Comparison of ENCODE assay signal across 28 cellular contexts in genomic region chr18:56541340-56541739, GRCh38.
"Had no signal": no experiment of that assay in that cellular context is flagged by ENCODE, and none has a peak within 500 bp of the region (broad histone marks: within the 10 kb centered on the region; RNA-seq: fewer than 3 reads in every experiment).

No MANE protein-coding gene starts in this region.

- H3K9me3 Mint-ChIP-seq: activated CD4-positive, alpha-beta T cell treated with anti-CD3 and anti-CD28 coated beads, Interleukin-2, amount 10 ng/mL, durations not matched to agents 24 days and 14 days; activated CD8-positive, alpha-beta T cell treated with anti-CD3 and anti-CD28 coated beads for 36 hours; activated T-cell treated with anti-CD3 and anti-CD28 coated beads, Interleukin-2, amount 50 U/mL, for 72 hours; activated T-helper 17 cell treated with anti-CD3 and anti-CD28 coated beads, Interleukin-2, amount 50 U/mL, for 72 hours; T-helper 1 cell treated with Interleukin-12 subunit alpha and Interleukin-12 subunit beta and Interleukin-4 antibody, amounts not matched to agents 30 μg/mL and 1 μg/mL, for 36 hours; T-helper 2 cell treated with Interferon-gamma antibody and Interleukin-4, amounts not matched to agents 5 μg/mL and 100 μg/mL, for 36 hours had no signal

- H3K4me1 Mint-ChIP-seq: activated CD4-positive, alpha-beta T cell treated with anti-CD3 and anti-CD28 coated beads, Interleukin-2, amount 10 ng/mL, durations not matched to agents 24 days and 14 days; activated naive CD8-positive, alpha-beta T cell treated with anti-CD3 and anti-CD28 coated beads for 36 hours; activated T-helper 17 cell treated with anti-CD3 and anti-CD28 coated beads, Interleukin-2, amount 50 U/mL, for 72 hours had no signal

- H3K9me3 ChIP-seq: SJSA1, SK-N-SH had no signal

- H3K27ac ChIP-seq: brain microvascular endothelial cell, PC-9, SJSA1 had no signal

- H3K27me3 Mint-ChIP-seq: activated CD8-positive, alpha-beta T cell treated with anti-CD3 and anti-CD28 coated beads for 36 hours; activated naive CD8-positive, alpha-beta T cell treated with anti-CD3 and anti-CD28 coated beads for 36 hours had no signal

- H3K4me3 ChIP-seq: PC-9, SJSA1 had no signal

- H3K27me3 ChIP-seq: brain microvascular endothelial cell, SJSA1 had no signal

- H3K9me2 ChIP-seq: SK-N-SH had no signal

- H3K36me3 Mint-ChIP-seq: activated naive CD8-positive, alpha-beta T cell treated with anti-CD3 and anti-CD28 coated beads for 36 hours had no signal

- H3K9ac ChIP-seq: SK-N-SH had no signal

- ATAC-seq: activated CD8-positive, alpha-beta T cell treated with anti-CD3 and anti-CD28 coated beads for 36 hours; activated T-cell treated with anti-CD3 and anti-CD28 coated beads, Interleukin-2, amount 50 U/mL, for 72 hours; activated T-helper 17 cell treated with anti-CD3 and anti-CD28 coated beads, Interleukin-2, amount 50 U/mL, for 72 hours had no signal

- H3K4me1 ChIP-seq: SJSA1 had no signal

- H3K4me3 Mint-ChIP-seq: activated CD4-positive, alpha-beta T cell treated with anti-CD3 and anti-CD28 coated beads, Interleukin-2, amount 10 ng/mL, durations not matched to agents 24 days and 14 days; activated CD8-positive, alpha-beta T cell treated with anti-CD3 and anti-CD28 coated beads for 36 hours; activated naive CD8-positive, alpha-beta T cell treated with anti-CD3 and anti-CD28 coated beads for 36 hours; activated T-cell treated with anti-CD3 and anti-CD28 coated beads, Interleukin-2, amount 50 U/mL, for 72 hours; activated T-helper 17 cell treated with anti-CD3 and anti-CD28 coated beads, Interleukin-2, amount 50 U/mL, for 72 hours; T-helper 1 cell treated with Interleukin-12 subunit alpha and Interleukin-12 subunit beta and Interleukin-4 antibody, amounts not matched to agents 30 μg/mL and 1 μg/mL, for 36 hours; T-helper 2 cell treated with Interferon-gamma antibody and Interleukin-4, amounts not matched to agents 5 μg/mL and 100 μg/mL, for 36 hours had no signal

- H3K4me2 ChIP-seq: PC-9, SK-N-SH had no signal

- H3K27ac Mint-ChIP-seq: activated CD4-positive, alpha-beta T cell treated with anti-CD3 and anti-CD28 coated beads, Interleukin-2, amount 10 ng/mL, durations not matched to agents 24 days and 14 days; activated CD8-positive, alpha-beta T cell treated with anti-CD3 and anti-CD28 coated beads for 36 hours; activated naive CD8-positive, alpha-beta T cell treated with anti-CD3 and anti-CD28 coated beads for 36 hours; activated T-cell treated with anti-CD3 and anti-CD28 coated beads, Interleukin-2, amount 50 U/mL, for 72 hours; activated T-helper 17 cell treated with anti-CD3 and anti-CD28 coated beads, Interleukin-2, amount 50 U/mL, for 72 hours; T-helper 1 cell treated with Interleukin-12 subunit alpha and Interleukin-12 subunit beta and Interleukin-4 antibody, amounts not matched to agents 30 μg/mL and 1 μg/mL, for 36 hours; T-helper 2 cell treated with Interferon-gamma antibody and Interleukin-4, amounts not matched to agents 5 μg/mL and 100 μg/mL, for 36 hours had no signal

- H2AFZ ChIP-seq: PC-9 had no signal

- H3K36me3 ChIP-seq: brain microvascular endothelial cell, SJSA1 had no signal

- DNase-seq: activated CD4-positive, alpha-beta T cell treated with anti-CD3 and anti-CD28 coated beads, Interleukin-2, amount 10 ng/mL, durations not matched to agents 24 days and 14 days; activated CD4-positive, alpha-beta T cell treated with anti-CD3 and anti-CD28 coated beads, Interleukin-2, amount 50 U/mL, for 4 hours; activated CD8-positive, alpha-beta T cell treated with anti-CD3 and anti-CD28 coated beads for 36 hours; activated effector memory CD4-positive, alpha-beta T cell treated with anti-CD3 and anti-CD28 coated beads, Interleukin-2, amount 50 U/mL, for 16 hours; activated naive CD4-positive, alpha-beta T cell; activated naive CD4-positive, alpha-beta T cell treated with anti-CD3 and anti-CD28 coated beads, Interleukin-2, amount 50 U/mL, for 16 hours; activated naive CD8-positive, alpha-beta T cell treated with anti-CD3 and anti-CD28 coated beads for 36 hours; activated T-cell treated with anti-CD3 and anti-CD28 coated beads, Interleukin-2, amount 50 U/mL, for 1 hour; activated T-cell treated with anti-CD3 and anti-CD28 coated beads, Interleukin-2, amount 50 U/mL, for 72 hours; amniotic stem cell; aorta; brain microvascular endothelial cell; central memory CD4-positive, alpha-beta T cell; NCI-H1105; NCI-H1417 treated with DMSO at 0.1 percent for 48 hours; NCI-H187 treated with DMSO at 0.1 percent for 48 hours; NCI-H2081; NCI-H2171 treated with DMSO at 0.1 percent for 48 hours; NCI-H226; NCI-H524 treated with DMSO at 0.1 percent for 48 hours; NCI-H748 treated with DMSO at 0.1 percent for 48 hours; PC-9; SHP77; SK-N-SH had no signal
